Comparison of ENCODE assay signal across 8 cellular contexts in the genomic region with DNA sequence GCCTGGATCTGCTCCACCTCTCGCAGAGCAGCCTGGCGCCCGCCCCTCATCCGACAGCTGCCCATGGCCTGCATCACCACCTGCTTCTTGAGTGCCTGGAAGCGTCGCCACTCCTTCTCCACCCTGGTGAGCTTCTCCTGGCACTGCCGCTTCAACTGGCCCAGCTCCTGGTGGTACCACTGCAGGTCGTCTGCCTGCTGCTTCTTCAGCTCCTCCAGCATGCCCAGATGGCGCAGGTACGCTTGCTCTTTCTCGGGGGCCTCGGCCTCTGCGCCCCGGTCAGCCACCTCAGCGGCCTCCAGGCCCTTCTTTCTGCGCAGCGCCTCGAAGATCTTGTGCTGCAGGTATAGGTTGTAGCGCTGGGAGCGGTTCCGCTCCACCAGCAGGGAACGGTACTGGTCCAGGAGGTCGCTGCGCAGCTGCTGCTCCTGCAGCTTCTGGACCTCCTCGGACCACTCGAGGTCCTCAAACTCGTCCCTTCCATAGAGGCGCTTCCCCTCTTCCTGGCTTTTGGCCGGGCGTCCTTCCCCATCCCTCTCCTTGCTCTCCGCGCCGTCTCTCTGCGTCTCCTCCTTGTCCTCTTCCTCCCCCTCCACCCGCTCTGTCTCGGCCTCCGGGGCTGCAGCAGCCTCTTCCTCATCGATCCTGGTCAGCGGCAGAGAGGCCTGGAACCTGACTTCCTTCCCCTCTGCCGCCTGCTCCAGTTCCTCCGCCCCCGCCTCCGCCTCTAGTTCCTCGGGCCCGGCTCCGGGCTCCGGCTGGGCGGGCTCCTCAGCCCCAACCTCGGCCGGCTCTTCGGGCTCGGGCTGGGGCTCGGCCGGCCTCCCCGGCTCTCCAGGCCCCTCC. TPM values are rescaled to one million over a fixed set of nuclear protein-coding genes. Genes with fewer than 3 reads are reported as not detected.
DNase-seq lines count a peak whose midpoint lies in the region; ATAC-seq and TF ChIP-seq lines count a peak whose summit lies in the region.

No MANE protein-coding gene starts in this region.

- peaks cover 29% of the 10 kb centered on the region; the same call in 1 of the 2 replicates for H4K20me1 ChIP-seq in SK-N-SH (ENCODE audit: insufficient read depth)

- peak overlapping the region; percentile 76 for H2AFZ ChIP-seq in SK-N-SH (ENCODE audit: low read depth)

- H3K79me2 ChIP-seq in SK-N-SH (ENCODE audit: insufficient read depth): peaks cover 41% of the 10 kb centered on the region

- H3K4me3 ChIP-seq in CD4-positive, CD25-positive, alpha-beta regulatory T cell (ENCODE audit: low read depth, low read length): peak overlapping the region; percentile 19
- H3K4me3 ChIP-seq in SK-N-SH (ENCODE audit: low read depth in 2 of 2, low read length in 1 of 2) (peak overlapping the region; percentile 84 to 85), right lobe of liver (peak overlapping the region; percentile 72 to 77 (median 75)), subcutaneous abdominal adipose tissue (ENCODE audit: low read depth in 1 of 5, low read length in 5 of 5) (peak overlapping the region; percentile 75 to 86 (median 81))

- peak overlapping the region; percentile 100 for H3K4me2 ChIP-seq in SK-N-SH

- DNase-seq in CD4-positive, CD25-positive, alpha-beta regulatory T cell: peak in 1 of 3 donors; percentile 21
- DNase-seq in GM19240 (ENCODE audit: insufficient read length, low spot score) (peak; percentile 40), HT-29 (ENCODE audit: low spot score) (peak; percentile 54), SK-N-SH (peak; percentile 72), dedifferentiated amniotic fluid mesenchymal stem cell (ENCODE audit: extremely low spot score) (peak; percentile 33), right lobe of liver (peak; percentile 65 to 78 (median 76)), D341Med (ENCODE audit: low spot score) (no peak)

- H3K36me3 ChIP-seq in CD4-positive, CD25-positive, alpha-beta regulatory T cell (ENCODE audit: control insufficient read depth, insufficient read depth, low read length): peaks cover 2% of the 10 kb centered on the region
- no peaks in the 10 kb centered on the region for H3K36me3 ChIP-seq in SK-N-SH (replicated peaks in 1 of 2; ENCODE audit: control insufficient read depth in 1 of 2, insufficient read depth in 2 of 2, low read length in 1 of 2)
- no peaks in the 10 kb centered on the region for H3K36me3 ChIP-seq in right lobe of liver
- H3K36me3 ChIP-seq in subcutaneous abdominal adipose tissue (ENCODE audit: control insufficient read depth in 5 of 5, insufficient read depth in 5 of 5, low read length in 5 of 5): no peaks in the 10 kb centered on the region

- peaks cover 44% of the 10 kb centered on the region for H3K4me1 ChIP-seq in CD4-positive, CD25-positive, alpha-beta regulatory T cell (ENCODE audit: control insufficient read depth, insufficient read depth, low read length, poor library complexity, severe bottlenecking)
- H3K4me1 ChIP-seq in SK-N-SH (ENCODE audit: control insufficient read depth in 1 of 2, insufficient read depth in 2 of 2, low read depth in 1 of 2, low read length in 1 of 2) (peaks cover 16 to 29% of the 10 kb centered on the region in 2 experiments), right lobe of liver (peaks cover 0 to 29% (median 14%) of the 10 kb centered on the region in 4 donors), subcutaneous abdominal adipose tissue (ENCODE audit: control insufficient read depth in 5 of 5, insufficient read depth in 5 of 5, low read length in 5 of 5) (peaks cover 8 to 51% (median 46%) of the 10 kb centered on the region in 5 donors)

- no peaks in the 10 kb centered on the region for H3K9me3 Mint-ChIP-seq in CD4-positive, CD25-positive, alpha-beta regulatory T cell

- TF ChIP-seq POLR2A in right lobe of liver (IDR thresholded peaks at IDR 0.05): no peak

- peak overlapping the region; percentile 12 to 67 (median 35) for H3K27ac Mint-ChIP-seq in CD4-positive, CD25-positive, alpha-beta regulatory T cell

- H3K27me3 Mint-ChIP-seq in CD4-positive, CD25-positive, alpha-beta regulatory T cell: no peaks in the 10 kb centered on the region

- intact Hi-C loops in right lobe of liver (cut with DNase I): no loop called here

- TF ChIP-seq CTCF in SK-N-SH (IDR thresholded peaks at IDR 0.05): no peak
- TF ChIP-seq CTCF in right lobe of liver (IDR thresholded peaks at IDR 0.05): no peak

- no peaks in the 10 kb centered on the region for H3K27me3 ChIP-seq in CD4-positive, CD25-positive, alpha-beta regulatory T cell (ENCODE audit: control insufficient read depth, insufficient read depth, low read length)
- H3K27me3 ChIP-seq in SK-N-SH (ENCODE audit: insufficient read depth): no peaks in the 10 kb centered on the region
- no peaks in the 10 kb centered on the region for H3K27me3 ChIP-seq in right lobe of liver
- no peaks in the 10 kb centered on the region for H3K27me3 ChIP-seq in subcutaneous abdominal adipose tissue (ENCODE audit: control insufficient read depth in 5 of 5, insufficient read depth in 4 of 5, low read length in 5 of 5)

- POLR2A ChIA-PET in SK-N-SH (lab: Yijun Ruan, JAX): interaction anchor here (0.8 to 1.9 kb wide), 2 partner anchors 26 to 132 kb away, joined by 3 to 14 read pairs; partner anchors contain the start of genes GRPEL1 and TBC1D14

- H3K4me1 Mint-ChIP-seq in CD4-positive, CD25-positive, alpha-beta regulatory T cell: peaks cover 13 to 50% (median 32%) of the 10 kb centered on the region in 4 donors

- peak overlapping the region; percentile 70 for H3K27ac ChIP-seq in CD4-positive, CD25-positive, alpha-beta regulatory T cell (ENCODE audit: insufficient read depth, low read length, poor library complexity, severe bottlenecking)
- peak overlapping the region; percentile 8 to 88; a peak in 2 of 4 replicates for H3K27ac ChIP-seq in SK-N-SH (ENCODE audit: low read depth in 2 of 2, low read length in 1 of 2)
- H3K27ac ChIP-seq in right lobe of liver: peak overlapping the region in 2 of 3 donors; percentile 30 to 39
- H3K27ac ChIP-seq in subcutaneous abdominal adipose tissue (ENCODE audit: low read depth, low read length): peak overlapping the region; percentile 75

- TF ChIP-seq EP300 in SK-N-SH (IDR thresholded peaks at IDR 0.05; ENCODE audit: borderline replicate concordance in 1 of 2, low read depth in 1 of 2, low read length in 1 of 2): no peak

- no peak for TF ChIP-seq RAD21 in SK-N-SH (IDR thresholded peaks at IDR 0.05; ENCODE audit: low read length)

- H3K9me3 ChIP-seq in CD4-positive, CD25-positive, alpha-beta regulatory T cell (ENCODE audit: control insufficient read depth in 2 of 2, low read length in 2 of 2): no peaks in the 10 kb centered on the region
- no peaks in the 10 kb centered on the region for H3K9me3 ChIP-seq in SK-N-SH
- no peaks in the 10 kb centered on the region for H3K9me3 ChIP-seq in right lobe of liver
- no peaks in the 10 kb centered on the region for H3K9me3 ChIP-seq in subcutaneous abdominal adipose tissue (ENCODE audit: control insufficient read depth in 5 of 5, low read length in 5 of 5)

- H3K9ac ChIP-seq in SK-N-SH (peak overlapping the region; percentile 86), subcutaneous abdominal adipose tissue (ENCODE audit: low read length in 5 of 5) (peak overlapping the region in 4 of 5 donors; percentile 57 to 76 (median 64))

- H3F3A ChIP-seq in SK-N-SH (replicated peaks; ENCODE audit: insufficient read depth): peaks cover 9% of the 10 kb centered on the region

- peak in 1 of 2 donors; percentile 0 for ATAC-seq in CD4-positive, CD25-positive, alpha-beta regulatory T cell (ENCODE audit: low read depth in 2 of 2)
- ATAC-seq in right lobe of liver: peak; percentile 19 to 43 (median 32)

- WGBS in SK-N-SH (ENCODE audit: low lambda C conversion rate): 33% methylated on average over 40 of the region's 55 CpGs
- WGBS in right lobe of liver (ENCODE audit: insufficient coverage, low coverage, low lambda C conversion rate, missing lambda C conversion rate): 18% methylated on average over 26 of the region's 55 CpGs

- H3K4me3 Mint-ChIP-seq in CD4-positive, CD25-positive, alpha-beta regulatory T cell: peak overlapping the region; percentile 82 to 86 (median 82)

- peaks cover 8% of the 10 kb centered on the region for H3K36me3 Mint-ChIP-seq in CD4-positive, CD25-positive, alpha-beta regulatory T cell

- no peaks in the 10 kb centered on the region for H3K9me2 ChIP-seq in SK-N-SH

- CTCF ChIA-PET in SK-N-SH (lab: Yijun Ruan, JAX): interaction anchor here (0.7 to 6.1 kb wide), 27 partner anchors 9 to 1045 kb away, joined by 3 to 80 read pairs (median 4); partner anchors contain the start of gene GRPEL1

TF ChIP-seq in SK-N-SH, 30 proteins besides CTCF, POLR2A, EP300 and RAD21:
- TF ChIP-seq MAX (IDR thresholded peaks at IDR 0.05; ENCODE audit: low read depth) (0 out of 2 replicates have a peak, but pooled peaks have one; percentile 24), EZH2phosphoT487 (IDR thresholded peaks at IDR 0.05; ENCODE audit: borderline replicate concordance, low read depth) (no peak)
TF ChIP-seq in SK-N-SH: peak in this region for 1.

RNA-seq across cellular contexts. Expression of gene TADA2B, which starts 1.1 kb away (rescaled TPM):
- total RNA-seq in CD4-positive, CD25-positive, alpha-beta regulatory T cell: 36.6 TPM
- polyA plus RNA-seq in CD4-positive, CD25-positive, alpha-beta regulatory T cell: 1 to 10 TPM; 3.0 to 3.9 (median 3.6) TPM
- total RNA-seq in HT-29 (2014; rRNA removed; shearing (Covaris generic)): 13.1 and 14.2 TPM in 2 replicates
- polyA plus RNA-seq in SK-N-SH (2012; rRNA removed): 6.0 and 8.0 TPM in 2 replicates
- 7.2 and 8.0 TPM in 2 replicates for polyA plus RNA-seq in SK-N-SH (2012; cell fraction: cytosol; rRNA removed)
- polyA plus RNA-seq in SK-N-SH (2012; cell fraction: nucleus; rRNA removed): 6.0 and 7.2 TPM in 2 replicates
- 10 to 100 TPM; 12.1 to 16.3 (median 14.0) TPM for total RNA-seq in right lobe of liver

RNA-seq across cellular contexts. Expression of gene GRPEL1, which starts 25.8 kb away (rescaled TPM):
- total RNA-seq in CD4-positive, CD25-positive, alpha-beta regulatory T cell: 46.1 TPM
- 10 to 100 TPM; 43.6 to 62.4 (median 53.2) TPM for polyA plus RNA-seq in CD4-positive, CD25-positive, alpha-beta regulatory T cell
- total RNA-seq in HT-29 (2014; rRNA removed; shearing (Covaris generic)): 52.9 and 61.9 TPM in 2 replicates
- polyA plus RNA-seq in SK-N-SH (2012; rRNA removed): 29.8 and 32.8 TPM in 2 replicates
- polyA plus RNA-seq in SK-N-SH (2012; cell fraction: cytosol; rRNA removed): 40.0 and 49.0 TPM in 2 replicates
- 13.1 and 20.5 TPM in 2 replicates for polyA plus RNA-seq in SK-N-SH (2012; cell fraction: nucleus; rRNA removed)
- 10 to 100 TPM; 30.0 to 49.2 (median 45.3) TPM for total RNA-seq in right lobe of liver

Comparison
In these comparisons a context has a peak if more than half of its experiments do, and no peak if none do; other contexts are left out.
1. H3K4me3 ChIP-seq: peak in every context shown above with its lines; median percentile 84 in SK-N-SH; 81 in subcutaneous abdominal adipose tissue; 75 in right lobe of liver; 19 in CD4-positive, CD25-positive, alpha-beta regulatory T cell.